ENCODE assay signal across 19 cellular contexts in the genomic region with DNA sequence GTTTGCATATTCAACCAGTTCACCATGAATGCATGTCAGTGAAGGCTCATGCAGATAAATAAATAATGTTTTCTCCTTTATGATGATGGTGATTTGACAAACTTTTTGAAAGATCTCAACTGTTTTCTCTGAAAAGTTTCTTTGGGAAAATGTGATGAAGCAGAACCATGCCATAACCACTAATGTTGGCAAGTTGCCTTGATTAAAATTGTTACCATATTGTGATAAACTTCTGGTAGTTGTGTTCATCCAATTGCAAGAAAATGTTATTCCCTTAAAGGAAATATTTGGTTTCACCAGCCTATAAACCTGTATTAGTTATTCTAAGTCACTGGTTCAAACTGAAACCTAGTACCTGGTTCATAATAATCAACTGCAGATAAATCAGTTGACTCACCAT.
"Had no signal": no experiment of that assay in that cellular context is flagged by ENCODE, and none has a peak within 500 bp of the region (broad histone marks: within the 10 kb centered on the region; RNA-seq: fewer than 3 reads in every experiment).

No MANE protein-coding gene starts in this region.

- H3K27me3 ChIP-seq: ascending aorta, cardiac muscle cell, esophagus squamous epithelium, neutrophil, spleen, transverse colon had no signal

- H3K4me1 ChIP-seq: ascending aorta, spleen had no signal

- H3K36me3 ChIP-seq: ascending aorta, cardiac muscle cell, esophagus squamous epithelium, neutrophil, spleen, transverse colon had no signal

- H3K4me3 ChIP-seq: ascending aorta, cardiac muscle cell, esophagus squamous epithelium, lung, spleen, transverse colon had no signal

- H3K9me3 ChIP-seq: ascending aorta, esophagus squamous epithelium, neutrophil, transverse colon had no signal

- DNase-seq: activated CD4-positive, alpha-beta T cell treated with anti-CD3 and anti-CD28 coated beads for 48 hours; activated CD8-positive, alpha-beta memory T cell treated with anti-CD3 and anti-CD28 coated beads, Interleukin-2, amount 50 U/mL, for 48 hours; activated CD8-positive, alpha-beta T cell treated with anti-CD3 and anti-CD28 coated beads, Interleukin-2, amount 10 ng/mL, durations not matched to agents 7 days and 5 days; activated naive CD4-positive, alpha-beta T cell; esophagus squamous epithelium; hippocampal formation; naive thymus-derived CD4-positive, alpha-beta T cell; posterior cingulate gyrus; right cardiac atrium; spleen; stimulated activated CD4-positive, alpha-beta T cell treated with anti-CD3 and anti-CD28 coated beads, Interleukin-1b, Interleukin-23, amount 100 ng/mL, for 48 hours; stimulated activated naive B cell treated with anti-CD40 and anti-IgM and Interleukin-4, amounts not matched to agents 10 μg/mL and 1 μg/mL and 100 μg/mL, for 72 hours; substantia nigra; T-helper 9 cell; transverse colon had no signal

- H3K27ac ChIP-seq: ascending aorta, cardiac muscle cell, esophagus squamous epithelium, neutrophil, spleen, transverse colon had no signal
